ENCODE assay signal across 8 cellular contexts in the genomic region with DNA sequence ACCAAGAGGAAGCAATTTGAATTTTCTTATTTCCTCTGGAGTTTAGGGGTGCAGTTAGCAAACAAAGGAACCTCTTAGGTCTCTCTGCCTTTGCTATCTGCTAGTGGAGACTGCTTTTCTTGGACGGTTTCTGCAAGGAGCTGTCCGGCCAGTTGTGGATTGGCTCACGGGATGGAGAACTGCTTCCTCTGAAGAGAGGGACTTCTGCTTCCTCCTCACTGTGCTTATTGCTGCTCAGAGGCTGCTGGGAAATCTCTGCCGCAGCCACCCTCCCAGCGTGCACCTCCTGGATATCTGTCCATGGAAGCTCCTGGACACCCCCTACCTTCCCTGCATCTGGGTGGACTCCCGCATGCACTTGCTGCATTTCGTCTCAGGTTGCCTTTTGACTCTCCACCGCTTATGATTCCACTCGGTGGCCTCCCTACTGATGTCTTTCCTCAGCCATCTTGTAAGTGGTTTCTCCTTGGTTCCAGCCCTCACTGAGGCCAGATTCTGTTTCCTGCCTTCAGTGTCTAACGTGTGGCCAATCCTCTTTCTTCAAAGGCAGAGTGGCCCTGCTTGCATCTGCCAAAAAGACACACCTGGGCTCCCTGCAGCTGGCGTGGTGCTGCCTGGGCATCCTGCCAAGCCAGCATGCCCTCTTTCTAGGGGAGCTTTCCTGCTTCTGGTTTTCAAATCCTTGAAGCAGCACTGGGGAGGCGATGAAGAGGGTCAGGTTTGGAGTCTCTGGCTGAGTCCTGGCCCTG.
DNase-seq lines count a peak whose midpoint lies in the region; ATAC-seq and TF ChIP-seq lines count a peak whose summit lies in the region.

No MANE protein-coding gene starts in this region.

- H3K9me3 ChIP-seq in CD4-positive, alpha-beta T cell (ENCODE audit: control insufficient read depth, low read length), result no peaks in the 10 kb centered on the region
- peaks cover 0 to 11% (median 0%) of the 10 kb centered on the region in 12 donors for H3K9me3 ChIP-seq in heart left ventricle

- H3K27ac Mint-ChIP-seq in CD4-positive, alpha-beta T cell, result peak overlapping the region; percentile 78
- no peak overlapping the region for H3K27ac Mint-ChIP-seq in glutamatergic neuron (ENCODE audit: unreplicated experiment)

- H3K4me3 Mint-ChIP-seq in CD4-positive, alpha-beta T cell, result peak overlapping the region; percentile 27
- H3K4me3 Mint-ChIP-seq in glutamatergic neuron (ENCODE audit: unreplicated experiment), result no peak overlapping the region

- H3K9me3 Mint-ChIP-seq in CD4-positive, alpha-beta T cell, result peaks cover 6% of the 10 kb centered on the region
- peaks cover 5% of the 10 kb centered on the region for H3K9me3 Mint-ChIP-seq in glutamatergic neuron (ENCODE audit: unreplicated experiment)

- POLR2A ChIA-PET in CD4-positive, alpha-beta T cell (lab: Charles Lee), result interaction anchor here (0.9 to 1.2 kb wide), 2 partner anchors 10 to 145 kb away, joined by 3 read pairs; no protein-coding TSS in a partner anchor

- CTCF ChIA-PET in CD4-positive, alpha-beta T cell (lab: Charles Lee), result interaction anchor here (0.9 kb wide), 1 partner anchor 29 kb away, joined by 3 read pairs; no protein-coding TSS in a partner anchor

- H3K4me1 ChIP-seq in heart left ventricle, result peaks cover 0 to 69% (median 3%) of the 10 kb centered on the region in 12 donors

- peaks cover 51% of the 10 kb centered on the region for H3K4me1 Mint-ChIP-seq in CD4-positive, alpha-beta T cell (ENCODE audit: low read depth)
- peaks cover 4% of the 10 kb centered on the region for H3K4me1 Mint-ChIP-seq in glutamatergic neuron (ENCODE audit: low read depth, unreplicated experiment)

- H3K36me3 Mint-ChIP-seq in CD4-positive, alpha-beta T cell (ENCODE audit: low read depth), result peaks cover 25% of the 10 kb centered on the region
- peaks cover 5% of the 10 kb centered on the region for H3K36me3 Mint-ChIP-seq in glutamatergic neuron (ENCODE audit: unreplicated experiment)

- no peak for ATAC-seq in CD4-positive, alpha-beta T cell (ENCODE audit: poor library complexity)
- peak; percentile 40 for ATAC-seq in GM21423 (IDR thresholded peaks at IDR 0.05; ENCODE audit: unreplicated experiment)
- peak; percentile 46 to 74 (median 66) for ATAC-seq in heart left ventricle
- ATAC-seq in GM19397 (IDR thresholded peaks at IDR 0.05; ENCODE audit: unreplicated experiment), result no peak
- no peak for ATAC-seq in HG02840 (IDR thresholded peaks at IDR 0.05; ENCODE audit: low FRiP score, unreplicated experiment)

- H3K27me3 Mint-ChIP-seq in CD4-positive, alpha-beta T cell, result no peaks in the 10 kb centered on the region
- peaks cover 1% of the 10 kb centered on the region for H3K27me3 Mint-ChIP-seq in glutamatergic neuron (ENCODE audit: unreplicated experiment)

- no peak for DNase-seq in CD4-positive, alpha-beta T cell
- DNase-seq in NCI-H69 (lab: John Stamatoyannopoulos, UW) (peak; percentile 83), heart left ventricle (peak in 3 of 5 donors; percentile 30 to 46 (median 40)), NCI-H2227 (lab: John Stamatoyannopoulos, UW; ENCODE audit: unreplicated experiment) (no peak), glutamatergic neuron (no peak)

- peak overlapping the region in 1 of 12 donors; percentile 17 for H3K4me3 ChIP-seq in heart left ventricle

- no peak for TF ChIP-seq POLR2A in heart left ventricle (IDR thresholded peaks at IDR 0.05)

- no peak overlapping the region for H3K27ac ChIP-seq in CD4-positive, alpha-beta T cell (ENCODE audit: low read depth, low read length)
- peak overlapping the region in 3 of 12 donors; percentile 45 to 94 (median 46) for H3K27ac ChIP-seq in heart left ventricle

- WGBS in heart left ventricle, 4 donors, result 69 to 74% (median 72%) methylated on average over 12 of the region's 12 CpGs

- intact Hi-C loops in CD4-positive, alpha-beta T cell (cut with DNase I, micrococcal nuclease), result no loop called here
- intact Hi-C loops in heart left ventricle (cut with DNase I), result no loop called here

- no peaks in the 10 kb centered on the region for H3K27me3 ChIP-seq in CD4-positive, alpha-beta T cell (ENCODE audit: control insufficient read depth, insufficient read depth, low read length)
- no peaks in the 10 kb centered on the region for H3K27me3 ChIP-seq in heart left ventricle

- TF ChIP-seq CTCF in CD4-positive, alpha-beta T cell (IDR thresholded peaks at IDR 0.05), result no peak
- TF ChIP-seq CTCF in heart left ventricle (IDR thresholded peaks at IDR 0.05), result no peak
- TF ChIP-seq CTCF in glutamatergic neuron (IDR thresholded peaks at IDR 0.05; ENCODE audit: partially characterized antibody, unreplicated experiment), result no peak

- no peaks in the 10 kb centered on the region for H3K36me3 ChIP-seq in heart left ventricle

Comparison
In these comparisons a context has a peak if more than half of its experiments do, and no peak if none do; other contexts are left out.
1. ATAC-seq: peak in GM21423 (single experiment) and heart left ventricle (4 of 4); none in CD4-positive, alpha-beta T cell (single experiment), GM19397 (single experiment) and HG02840 (single experiment).
2. DNase-seq: peak in NCI-H69 (single experiment) and heart left ventricle (3 of 5); none in CD4-positive, alpha-beta T cell (0 of 10), NCI-H2227 (single experiment) and glutamatergic neuron (single experiment).